15 cellular contexts compared by ENCODE assay signal in genomic region chr10:117138838-117139580, GRCh38. TPM values are rescaled to one million over a fixed set of nuclear protein-coding genes. Genes with fewer than 3 reads are reported as not detected.
DNase-seq lines count a peak whose midpoint lies in the region; ATAC-seq and TF ChIP-seq lines count a peak whose summit lies in the region.
"Had no signal": no experiment of that assay in that cellular context is flagged by ENCODE, and none has a peak within 500 bp of the region (broad histone marks: within the 10 kb centered on the region; RNA-seq: fewer than 3 reads in every experiment).

No MANE protein-coding gene starts in this region.

- intact Hi-C loops in activated CD4-positive, alpha-beta T cell treated with anti-CD3 and anti-CD28 coated beads, Interleukin-2, amount 10 ng/mL, durations not matched to agents 24 days and 14 days (cut with micrococcal nuclease), result loop anchor here (10.0 kb wide), 1 partner anchor 864 kb away; the partner anchor contains the start of gene GFRA1
- intact Hi-C loops in Right ventricle myocardium inferior (cut with DNase I), result no loop called here

- no peak for ATAC-seq in Right ventricle myocardium inferior

- peaks cover 5% of the 10 kb centered on the region for H3K36me3 Mint-ChIP-seq in activated CD4-positive, alpha-beta T cell treated with anti-CD3 and anti-CD28 coated beads, Interleukin-2, amount 10 ng/mL, durations not matched to agents 24 days and 14 days (ENCODE audit: low read depth)
- peaks cover 2% of the 10 kb centered on the region for H3K36me3 Mint-ChIP-seq in endodermal cell (ENCODE audit: low read depth)
- H3K36me3 Mint-ChIP-seq in osteocyte (ENCODE audit: unreplicated experiment), result no peaks in the 10 kb centered on the region

- no peaks in the 10 kb centered on the region for H3K9me2 ChIP-seq in Karpas-422 (replicated peaks; ENCODE audit: insufficient read depth, low read length)

- H3K27ac Mint-ChIP-seq in activated CD4-positive, alpha-beta T cell treated with anti-CD3 and anti-CD28 coated beads, Interleukin-2, amount 10 ng/mL, durations not matched to agents 24 days and 14 days, result peak overlapping the region; percentile 64
- H3K27ac Mint-ChIP-seq in endodermal cell (no peak overlapping the region), osteocyte (ENCODE audit: unreplicated experiment) (peak overlapping the region; percentile 73)

- H2AFZ ChIP-seq in Karpas-422 (ENCODE audit: low read length), result no peak overlapping the region

- peak overlapping the region; percentile 71 for H3K4me3 ChIP-seq in endodermal cell (ENCODE audit: low read length)
- H3K4me3 ChIP-seq in Karpas-422 (ENCODE audit: low read length), result no peak overlapping the region
- H3K4me3 ChIP-seq: prostate gland had no signal

- H3K9me3 Mint-ChIP-seq in activated CD4-positive, alpha-beta T cell treated with anti-CD3 and anti-CD28 coated beads, Interleukin-2, amount 10 ng/mL, durations not matched to agents 24 days and 14 days, result no peaks in the 10 kb centered on the region
- peaks cover 5% of the 10 kb centered on the region for H3K9me3 Mint-ChIP-seq in endodermal cell
- no peaks in the 10 kb centered on the region for H3K9me3 Mint-ChIP-seq in osteocyte (ENCODE audit: unreplicated experiment)

- no peak overlapping the region for H3K4me2 ChIP-seq in Karpas-422 (ENCODE audit: low read depth, low read length, poor library complexity, severe bottlenecking)

- no peaks in the 10 kb centered on the region for H3K79me2 ChIP-seq in Karpas-422 (ENCODE audit: low read length)

- H3K36me3 ChIP-seq in endodermal cell (ENCODE audit: control insufficient read depth, insufficient read depth, low read length) (no peaks in the 10 kb centered on the region), Karpas-422 (ENCODE audit: insufficient read depth, low read length) (no peaks in the 10 kb centered on the region)
- H3K36me3 ChIP-seq: Peyer's patch, prostate gland, tibial nerve had no signal

- WGBS in endodermal cell (ENCODE audit: insufficient coverage in 1 of 2, insufficient read length in 1 of 2), 2 experiments, result 0% methylated on average over 1 to 16 of the region's 19 CpGs

- no peak for DNase-seq in activated CD4-positive, alpha-beta T cell treated with anti-CD3 and anti-CD28 coated beads, Interleukin-2, amount 10 ng/mL, durations not matched to agents 24 days and 14 days
- no peak for DNase-seq in activated CD4-positive, alpha-beta T cell treated with anti-CD3 and anti-CD28 coated beads, Interleukin-2, amount 50 U/mL, for 1 hour
- peak; percentile 84 for DNase-seq in NCI-H2227 treated with DMSO at 0.1 percent for 48 hours (lab: John Stamatoyannopoulos, UW)
- DNase-seq in endodermal cell, result peak; percentile 69
- DNase-seq in osteocyte (ENCODE audit: extremely low spot score, unreplicated experiment), result no peak
- no peak for DNase-seq in Right ventricle myocardium inferior (ENCODE audit: missing footprints)
- DNase-seq in AG08396 (ENCODE audit: low spot score), result no peak
- no peak for DNase-seq in Karpas-422
- DNase-seq: activated effector memory CD4-positive, alpha-beta T cell treated with Interleukin-2 at 50 U/mL for 16 hours; effector CD4-positive, alpha-beta T cell; Peyer's patch had no signal

- H3K27me3 ChIP-seq in endodermal cell (ENCODE audit: control insufficient read depth, insufficient read depth, low read length, poor library complexity, severe bottlenecking) (peaks cover 97% of the 10 kb centered on the region), Karpas-422 (ENCODE audit: low read length) (no peaks in the 10 kb centered on the region)

- no peak overlapping the region for H3K4me3 Mint-ChIP-seq in activated CD4-positive, alpha-beta T cell treated with anti-CD3 and anti-CD28 coated beads, Interleukin-2, amount 10 ng/mL, durations not matched to agents 24 days and 14 days
- peak overlapping the region; percentile 71 for H3K4me3 Mint-ChIP-seq in endodermal cell
- H3K4me3 Mint-ChIP-seq in osteocyte (ENCODE audit: unreplicated experiment), result peak overlapping the region; percentile 90

- no peak overlapping the region for H3K27ac ChIP-seq in endodermal cell (ENCODE audit: low read depth, low read length)
- H3K27ac ChIP-seq in Karpas-422 (ENCODE audit: low read length), result no peak overlapping the region
- H3K27ac ChIP-seq: Peyer's patch, prostate gland, tibial nerve had no signal

- H3K4me1 Mint-ChIP-seq in activated CD4-positive, alpha-beta T cell treated with anti-CD3 and anti-CD28 coated beads, Interleukin-2, amount 10 ng/mL, durations not matched to agents 24 days and 14 days, result peaks cover 2% of the 10 kb centered on the region
- H3K4me1 Mint-ChIP-seq in endodermal cell, result peaks cover 16% of the 10 kb centered on the region
- H3K4me1 Mint-ChIP-seq in osteocyte (ENCODE audit: unreplicated experiment), result peaks cover 32% of the 10 kb centered on the region

- peaks cover 66% of the 10 kb centered on the region for H3K27me3 Mint-ChIP-seq in activated CD4-positive, alpha-beta T cell treated with anti-CD3 and anti-CD28 coated beads, Interleukin-2, amount 10 ng/mL, durations not matched to agents 24 days and 14 days
- H3K27me3 Mint-ChIP-seq in endodermal cell (ENCODE audit: insufficient read depth), result peaks cover 89% of the 10 kb centered on the region
- H3K27me3 Mint-ChIP-seq in osteocyte (ENCODE audit: unreplicated experiment), result peaks cover 45% of the 10 kb centered on the region

- H3K4me1 ChIP-seq in endodermal cell (ENCODE audit: control insufficient read depth, insufficient read depth, low read length) (no peaks in the 10 kb centered on the region), Karpas-422 (ENCODE audit: low read length) (no peaks in the 10 kb centered on the region)
- H3K4me1 ChIP-seq: prostate gland had no signal

- H3K9me3 ChIP-seq in endodermal cell (ENCODE audit: control insufficient read depth, low read length) (peaks cover 16% of the 10 kb centered on the region), Karpas-422 (ENCODE audit: low read length) (no peaks in the 10 kb centered on the region; the same call in 1 of the 2 replicates)
- H3K9me3 ChIP-seq: prostate gland had no signal

- no peak overlapping the region for H3K9ac ChIP-seq in endodermal cell (ENCODE audit: extremely low read depth, low read length, poor library complexity, severe bottlenecking)
- H3K9ac ChIP-seq in Karpas-422 (ENCODE audit: low read length), result no peak overlapping the region

- TF ChIP-seq CTCF in endodermal cell (conservative IDR thresholded peaks at IDR 0.05) (no peak), osteocyte (IDR thresholded peaks at IDR 0.05) (no peak)

- H4K20me1 ChIP-seq in Karpas-422 (ENCODE audit: insufficient read depth, low read depth, low read length), result no peaks in the 10 kb centered on the region

RNA-seq across cellular contexts. Expression of gene VAX1, which starts 0.9 kb away (rescaled TPM):
- not detected in 2 replicates for total RNA-seq in activated CD4-positive, alpha-beta T cell treated with anti-CD3 and anti-CD28 coated beads, Interleukin-2, amount 10 ng/mL, durations not matched to agents 24 days and 14 days
- total RNA-seq in endodermal cell (1 to 10 TPM; 3.2 to 3.5 TPM), osteocyte (3.2 and 4.0 TPM in 2 replicates), Right ventricle myocardium inferior (not detected)
- polyA plus RNA-seq in endodermal cell (2013, experiment 1 of 2), result 0.53 TPM
- 0.46 TPM for polyA plus RNA-seq in endodermal cell (2013, experiment 2 of 2)
- not detected in 2 replicates for total RNA-seq in Karpas-422 (2014; rRNA removed; shearing (Covaris generic); ENCODE audit: low replicate concordance)
- total RNA-seq: HT-29; Peyer's patch; prostate gland; T-helper 2 cell treated with Interferon-gamma antibody and Interleukin-4, amounts not matched to agents 100 ng/mL and 5 ng/mL, for 36 hours; tibial nerve had no signal

RNA-seq across cellular contexts. Expression of gene KCNK18, which starts 58.3 kb away (rescaled TPM):
- not detected in 2 replicates for total RNA-seq in activated CD4-positive, alpha-beta T cell treated with anti-CD3 and anti-CD28 coated beads, Interleukin-2, amount 10 ng/mL, durations not matched to agents 24 days and 14 days
- total RNA-seq in endodermal cell, result not detected
- polyA plus RNA-seq in endodermal cell (2013, experiment 1 of 2), result not detected
- polyA plus RNA-seq in endodermal cell (2013, experiment 2 of 2), result not detected
- not detected in 2 replicates for total RNA-seq in osteocyte
- not detected for total RNA-seq in Right ventricle myocardium inferior
- not detected in 2 replicates for total RNA-seq in Karpas-422 (2014; rRNA removed; shearing (Covaris generic); ENCODE audit: low replicate concordance)
- total RNA-seq: HT-29; Peyer's patch; prostate gland; T-helper 2 cell treated with Interferon-gamma antibody and Interleukin-4, amounts not matched to agents 100 ng/mL and 5 ng/mL, for 36 hours; tibial nerve had no signal

Comparison
In these comparisons a context has a peak if more than half of its experiments do, and no peak if none do; other contexts are left out.
1. DNase-seq: peak in NCI-H2227 treated with DMSO at 0.1 percent for 48 hours (single experiment) and endodermal cell (single experiment); none in activated CD4-positive, alpha-beta T cell treated with anti-CD3 and anti-CD28 coated beads, Interleukin-2, amount 10 ng/mL, durations not matched to agents 24 days and 14 days (single experiment), activated CD4-positive, alpha-beta T cell treated with anti-CD3 and anti-CD28 coated beads, Interleukin-2, amount 50 U/mL, for 1 hour (single experiment), osteocyte (single experiment), Right ventricle myocardium inferior (single experiment), AG08396 (single experiment) and Karpas-422 (single experiment).